Comparison of ENCODE assay signal across 18 cellular contexts in genomic region chr14:23657959-23658470, GRCh38. TPM values are rescaled to one million over a fixed set of nuclear protein-coding genes. Genes with fewer than 3 reads are reported as not detected.
DNase-seq lines count a peak whose midpoint lies in the region; ATAC-seq and TF ChIP-seq lines count a peak whose summit lies in the region.
"Had no signal": no experiment of that assay in that cellular context is flagged by ENCODE, and none has a peak within 500 bp of the region (broad histone marks: within the 10 kb centered on the region; RNA-seq: fewer than 3 reads in every experiment).

No MANE protein-coding gene starts in this region.

- H3K27ac Mint-ChIP-seq in effector memory CD8-positive, alpha-beta T cell: peak overlapping the region; percentile 62 to 94
- peak overlapping the region in 1 of 2 donors; percentile 90 for H3K27ac Mint-ChIP-seq in natural killer cell
- H3K27ac Mint-ChIP-seq: CD14-positive monocyte; CD4-positive, alpha-beta memory T cell had no signal

- peaks cover 2 to 8% of the 10 kb centered on the region in 2 donors for H3K9me3 Mint-ChIP-seq in effector memory CD8-positive, alpha-beta T cell
- H3K9me3 Mint-ChIP-seq in natural killer cell: peaks cover 0 to 2% of the 10 kb centered on the region in 2 donors
- H3K9me3 Mint-ChIP-seq: CD4-positive, alpha-beta memory T cell had no signal

- no peaks in the 10 kb centered on the region for H3K36me3 ChIP-seq in heart left ventricle
- H3K36me3 ChIP-seq in heart right ventricle: no peaks in the 10 kb centered on the region
- H3K36me3 ChIP-seq in effector memory CD4-positive, alpha-beta T cell (ENCODE audit: control insufficient read depth, insufficient read depth, low read length): no peaks in the 10 kb centered on the region
- H3K36me3 ChIP-seq: BLaER1, HAP-1 had no signal

- peak in 3 of 4 donors; percentile 54 to 83 (median 72) for ATAC-seq in heart left ventricle
- no peak for ATAC-seq in left cardiac atrium
- ATAC-seq in effector memory CD8-positive, alpha-beta T cell (replicated peaks): no peak
- peak in 5 of 8 donors; percentile 56 to 81 (median 57) for ATAC-seq in heart right ventricle
- no peak for ATAC-seq in natural killer cell
- ATAC-seq: A549 had no signal

- H3K4me1 Mint-ChIP-seq in effector memory CD8-positive, alpha-beta T cell (ENCODE audit: low read depth in 2 of 2): peaks cover 23 to 41% of the 10 kb centered on the region in 2 donors
- peaks cover 52 to 54% of the 10 kb centered on the region in 2 donors for H3K4me1 Mint-ChIP-seq in natural killer cell
- H3K4me1 Mint-ChIP-seq: CD14-positive monocyte had no signal

- intact Hi-C loops in heart left ventricle (cut with DNase I): no loop called here
- intact Hi-C loops in left cardiac atrium (cut with DNase I): no loop called here
- intact Hi-C loops in heart right ventricle (cut with DNase I): no loop called here
- intact Hi-C loops in natural killer cell (cut with micrococcal nuclease): no loop called here

- no peak for DNase-seq in heart left ventricle
- DNase-seq in left cardiac atrium: no peak
- DNase-seq in effector memory CD8-positive, alpha-beta T cell: no peak
- DNase-seq in heart right ventricle: no peak
- peak; percentile 57 for DNase-seq in mesenteric fat pad (ENCODE audit: low spot score)
- no peak for DNase-seq in occipital lobe (lab: John Stamatoyannopoulos, UW)
- DNase-seq in effector memory CD4-positive, alpha-beta T cell: no peak
- no peak for DNase-seq in natural killer cell
- DNase-seq: Calu3; CD4-positive, alpha-beta memory T cell; DMS53; DND-41; EL; GM23248 had no signal

- TF ChIP-seq POLR2A in heart left ventricle (IDR thresholded peaks at IDR 0.05): no peak

- TF ChIP-seq CTCF in heart left ventricle (IDR thresholded peaks at IDR 0.05): no peak
- no peak for TF ChIP-seq CTCF in heart right ventricle (IDR thresholded peaks at IDR 0.05)
- no peak for TF ChIP-seq CTCF in natural killer cell (IDR thresholded peaks at IDR 0.05)

- H3K27me3 ChIP-seq in heart left ventricle (peaks cover 0 to 2% (median 0%) of the 10 kb centered on the region in 9 donors), heart right ventricle (peaks cover 0 to 7% (median 0%) of the 10 kb centered on the region in 7 donors)
- no peaks in the 10 kb centered on the region for H3K27me3 ChIP-seq in effector memory CD4-positive, alpha-beta T cell (replicated peaks; ENCODE audit: control insufficient read depth, insufficient read depth, low read length, poor library complexity, severe bottlenecking)
- H3K27me3 ChIP-seq: BLaER1 had no signal

- H3K27me3 Mint-ChIP-seq in effector memory CD8-positive, alpha-beta T cell: no peaks in the 10 kb centered on the region
- H3K27me3 Mint-ChIP-seq in natural killer cell (ENCODE audit: low read depth in 2 of 2): no peaks in the 10 kb centered on the region

- H3K4me3 Mint-ChIP-seq in effector memory CD8-positive, alpha-beta T cell: no peak overlapping the region
- H3K4me3 Mint-ChIP-seq in natural killer cell: no peak overlapping the region
- H3K4me3 Mint-ChIP-seq: CD14-positive monocyte; CD4-positive, alpha-beta memory T cell had no signal

- H3K4me3 ChIP-seq in heart left ventricle (no peak overlapping the region), heart right ventricle (no peak overlapping the region)
- no peak overlapping the region for H3K4me3 ChIP-seq in effector memory CD4-positive, alpha-beta T cell (ENCODE audit: insufficient read depth, low read depth, low read length, poor library complexity, severe bottlenecking)
- H3K4me3 ChIP-seq: A549, BLaER1, GM23248, HAP-1 had no signal

- H3K9me3 ChIP-seq in heart left ventricle (no peaks in the 10 kb centered on the region), heart right ventricle (no peaks in the 10 kb centered on the region)
- no peaks in the 10 kb centered on the region for H3K9me3 ChIP-seq in effector memory CD4-positive, alpha-beta T cell (ENCODE audit: control insufficient read depth, low read length)
- H3K9me3 ChIP-seq: A549, BLaER1, HAP-1 had no signal

- H3K27ac ChIP-seq in heart left ventricle: no peak overlapping the region
- H3K27ac ChIP-seq in heart right ventricle: no peak overlapping the region
- H3K27ac ChIP-seq in effector memory CD4-positive, alpha-beta T cell (ENCODE audit: insufficient read depth, low read length, poor library complexity, severe bottlenecking): no peak overlapping the region
- H3K27ac ChIP-seq: A549, BLaER1, GM23248 had no signal

- no peaks in the 10 kb centered on the region for H3K36me3 Mint-ChIP-seq in effector memory CD8-positive, alpha-beta T cell (ENCODE audit: insufficient read depth)
- H3K36me3 Mint-ChIP-seq in natural killer cell: peaks cover 5% of the 10 kb centered on the region
- H3K36me3 Mint-ChIP-seq: CD14-positive monocyte; CD4-positive, alpha-beta memory T cell had no signal

- WGBS in heart left ventricle, 4 donors: 41 to 53% (median 48%) methylated on average over 7 to 10 of the region's 10 CpGs
- 46 to 51% methylated on average over 10 of the region's 10 CpGs for WGBS in heart right ventricle, 2 donors

- H3K4me1 ChIP-seq in heart left ventricle (peaks cover 0 to 6% (median 0%) of the 10 kb centered on the region in 12 donors), heart right ventricle (no peaks in the 10 kb centered on the region)
- H3K4me1 ChIP-seq in effector memory CD4-positive, alpha-beta T cell (ENCODE audit: control insufficient read depth, insufficient read depth, low read length, poor library complexity, severe bottlenecking): no peaks in the 10 kb centered on the region
- H3K4me1 ChIP-seq: A549, HAP-1 had no signal

RNA-seq across cellular contexts. Expression of gene DHRS2, which starts 21.9 kb away (rescaled TPM):
- total RNA-seq in heart left ventricle (under 1 TPM in 1 of 9 donors, not detected in 8; 0.17 TPM), left cardiac atrium (not detected), heart right ventricle (not detected), mesenteric fat pad (not detected), occipital lobe (0.31 TPM), natural killer cell (under 1 TPM in 1 of 3 donors, not detected in 2; 0.50 TPM)
- polyA plus RNA-seq in heart left ventricle (under 1 TPM in 1 of 2 donors, not detected in 1; 0.04 TPM), heart right ventricle (under 1 TPM in 1 of 2 donors, not detected in 1; 0.07 TPM)
- total RNA-seq: CD4-positive, alpha-beta memory T cell; GM23248 had no signal
- polyA plus RNA-seq: CD14-positive monocyte; CD4-positive, alpha-beta memory T cell; GM23248 had no signal

Comparison
In these comparisons a context has a peak if more than half of its experiments do, and no peak if none do; other contexts are left out.
1. ATAC-seq: peak in heart left ventricle (3 of 4) and heart right ventricle (5 of 8); none in left cardiac atrium (0 of 2), effector memory CD8-positive, alpha-beta T cell (single experiment) and natural killer cell (0 of 3).